9 cellular contexts compared by ENCODE assay signal in genomic region chr15:90560229-90560771, GRCh38. TPM values are rescaled to one million over a fixed set of nuclear protein-coding genes. Genes with fewer than 3 reads are reported as not detected.
DNase-seq lines count a peak whose midpoint lies in the region; ATAC-seq and TF ChIP-seq lines count a peak whose summit lies in the region.
"Had no signal": no experiment of that assay in that cellular context is flagged by ENCODE, and none has a peak within 500 bp of the region (broad histone marks: within the 10 kb centered on the region; RNA-seq: fewer than 3 reads in every experiment).

No MANE protein-coding gene starts in this region.

- TF ChIP-seq POLR2A in esophagus squamous epithelium (IDR thresholded peaks at IDR 0.05), result no peak

- H3K9me3 ChIP-seq in esophagus squamous epithelium (no peaks in the 10 kb centered on the region), neural progenitor cell (ENCODE audit: low read depth) (no peaks in the 10 kb centered on the region)

- ATAC-seq in HG02759 (IDR thresholded peaks at IDR 0.05; ENCODE audit: unreplicated experiment), result no peak

- H3K9ac ChIP-seq in neural progenitor cell, result no peak overlapping the region

- no peak overlapping the region for H3K27ac Mint-ChIP-seq in neural progenitor cell

- H3K27ac ChIP-seq in ACC112 (ENCODE audit: low read depth, low read length) (peak overlapping the region; percentile 95), esophagus squamous epithelium (peak overlapping the region; percentile 19 to 83 (median 80)), neural progenitor cell (no peak overlapping the region)

- peaks cover 46% of the 10 kb centered on the region for H3K4me1 Mint-ChIP-seq in neural progenitor cell

- intact Hi-C loops in esophagus squamous epithelium (cut with DNase I), result no loop called here

- H3K27me3 ChIP-seq in ACC112 (ENCODE audit: insufficient read depth, low read length), result no peaks in the 10 kb centered on the region
- no peaks in the 10 kb centered on the region for H3K27me3 ChIP-seq in esophagus squamous epithelium
- no peaks in the 10 kb centered on the region for H3K27me3 ChIP-seq in neural progenitor cell

- H3K36me3 Mint-ChIP-seq in neural progenitor cell, result peaks cover 10% of the 10 kb centered on the region

- peak; percentile 97 for DNase-seq in RPMI7951 (ENCODE audit: low read depth)
- no peak for DNase-seq in esophagus squamous epithelium (lab: John Stamatoyannopoulos, UW)
- DNase-seq in neural progenitor cell (ENCODE audit: low spot score), result peak; percentile 48
- DNase-seq in NCI-H2171 treated with DMSO at 0.1 percent for 48 hours (lab: John Stamatoyannopoulos, UW), result no peak
- DNase-seq in NCI-H2029 treated with DMSO at 0.1 percent for 48 hours (lab: John Stamatoyannopoulos, UW), result no peak
- DNase-seq in GM13976 (ENCODE audit: low spot score), result no peak
- DNase-seq: DND-41 had no signal

- H2AFZ ChIP-seq in ACC112 (ENCODE audit: low read length, unreplicated experiment), result no peak overlapping the region
- no peak overlapping the region for H2AFZ ChIP-seq in neural progenitor cell (replicated peaks)

- in situ Hi-C loops in GM13976 (cut with MboI; ENCODE audit: low sequenced_read_pairs, unreplicated experiment), result no loop called here

- H3K36me3 ChIP-seq in ACC112 (ENCODE audit: insufficient read depth, low read length) (no peaks in the 10 kb centered on the region), esophagus squamous epithelium (no peaks in the 10 kb centered on the region), neural progenitor cell (no peaks in the 10 kb centered on the region)

- H3K4me1 ChIP-seq in ACC112 (ENCODE audit: control insufficient read depth, insufficient read depth, low read length, unreplicated experiment), result peaks cover 52% of the 10 kb centered on the region
- peaks cover 26 to 80% (median 63%) of the 10 kb centered on the region in 3 donors for H3K4me1 ChIP-seq in esophagus squamous epithelium
- H3K4me1 ChIP-seq in neural progenitor cell, result peaks cover 37% of the 10 kb centered on the region

- peaks cover 10% of the 10 kb centered on the region for H3F3A ChIP-seq in neural progenitor cell (ENCODE audit: low read depth)

- H3K79me2 ChIP-seq in ACC112 (ENCODE audit: control insufficient read depth, insufficient read depth, low read length, unreplicated experiment), result peaks cover 33% of the 10 kb centered on the region
- no peaks in the 10 kb centered on the region for H3K79me2 ChIP-seq in neural progenitor cell (ENCODE audit: low read depth)

- H4K20me1 ChIP-seq in neural progenitor cell (ENCODE audit: low read depth), result no peaks in the 10 kb centered on the region

- peaks cover 7% of the 10 kb centered on the region for H3K9me3 Mint-ChIP-seq in neural progenitor cell

- 27 to 30% methylated on average over 5 to 7 of the region's 7 CpGs for WGBS in esophagus squamous epithelium, 2 donors

- no peaks in the 10 kb centered on the region for H3K27me3 Mint-ChIP-seq in neural progenitor cell (ENCODE audit: insufficient read depth, low read depth)

- H3K4me3 Mint-ChIP-seq in neural progenitor cell, result no peak overlapping the region

- H3K4me3 ChIP-seq in ACC112 (ENCODE audit: low read depth, low read length), result peak overlapping the region; percentile 42; the same call in 1 of the 2 replicates
- no peak overlapping the region for H3K4me3 ChIP-seq in esophagus squamous epithelium
- H3K4me3 ChIP-seq in neural progenitor cell, result no peak overlapping the region

- peak overlapping the region; percentile 19 for H3K4me2 ChIP-seq in neural progenitor cell

- TF ChIP-seq CTCF in esophagus squamous epithelium (IDR thresholded peaks at IDR 0.05) (no peak), neural progenitor cell (IDR thresholded peaks at IDR 0.05) (no peak), GM13976 (IDR thresholded peaks at IDR 0.05; ENCODE audit: borderline replicate concordance, control extremely low read depth, extremely low read depth, insufficient read depth, missing control alignments) (no peak)

RNA-seq across cellular contexts. Expression of gene CRTC3, which starts 30.6 kb away (rescaled TPM):
- total RNA-seq in RPMI7951 (2014; rRNA removed; shearing (Covaris generic)), result 10.5 and 10.7 TPM in 2 replicates
- total RNA-seq in esophagus squamous epithelium (10 to 100 TPM; 10.0 to 33.0 (median 13.3) TPM), neural progenitor cell (ENCODE audit: low replicate concordance) (4.9 and 7.4 TPM in 2 replicates)

Comparison
In these comparisons a context has a peak if more than half of its experiments do, and no peak if none do; other contexts are left out.
1. DNase-seq: peak in RPMI7951 (single experiment) and neural progenitor cell (single experiment); none in esophagus squamous epithelium (single experiment), NCI-H2171 treated with DMSO at 0.1 percent for 48 hours (single experiment), NCI-H2029 treated with DMSO at 0.1 percent for 48 hours (single experiment) and GM13976 (single experiment).